ENCODE assay signal across 8 cellular contexts in the genomic region with DNA sequence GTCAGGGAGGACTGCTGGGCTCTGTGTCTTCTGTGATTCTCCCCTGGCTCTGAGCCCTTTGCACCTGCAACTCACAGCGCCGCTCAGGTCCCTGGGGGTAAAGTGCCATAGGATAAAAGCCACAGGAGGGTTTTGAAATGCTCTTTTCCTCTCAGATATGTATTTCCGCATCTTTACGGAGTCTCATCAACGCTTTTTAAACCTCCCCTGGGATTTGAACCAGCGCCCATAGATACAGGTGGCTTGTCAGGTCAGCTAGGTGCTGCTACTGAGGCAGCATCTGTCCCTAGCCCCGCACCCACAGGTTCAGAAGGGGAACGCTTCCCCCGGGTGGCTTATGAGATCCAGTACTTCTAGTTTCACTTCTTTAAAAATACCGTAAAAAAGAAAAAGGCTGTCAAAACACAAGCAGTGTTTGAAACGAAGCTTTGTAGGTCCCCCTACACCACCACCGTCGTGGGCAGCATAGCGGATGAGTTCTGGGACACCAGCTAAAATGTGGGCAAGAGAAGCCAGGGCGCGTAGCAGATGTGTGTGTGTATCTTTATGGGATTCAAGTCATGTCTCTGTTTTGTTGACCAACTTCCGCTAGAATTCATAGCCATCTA.
DNase-seq lines count a peak whose midpoint lies in the region; ATAC-seq and TF ChIP-seq lines count a peak whose summit lies in the region.

No MANE protein-coding gene starts in this region.

- H3K9me3 Mint-ChIP-seq in activated naive CD8-positive, alpha-beta T cell treated with anti-CD3 and anti-CD28 coated beads, Interleukin-2, amount 50 U/mL, for 24 hours, result no peaks in the 10 kb centered on the region
- H3K9me3 Mint-ChIP-seq in HFFc6, result no peaks in the 10 kb centered on the region

- no peak overlapping the region for H4K91ac ChIP-seq in neuronal stem cell (ENCODE audit: low read depth, low read length, poor library complexity)

- POLR2A ChIA-PET in HEK293T (lab: Yijun Ruan, JAX), result no interaction called here

- ATAC-seq in GM19468 (IDR thresholded peaks at IDR 0.05; ENCODE audit: extremely low read depth, unreplicated experiment) (peak; percentile 62), HG03354 (IDR thresholded peaks at IDR 0.05; ENCODE audit: poor library complexity, severe bottlenecking, unreplicated experiment) (peak; percentile 85), omental fat pad (ENCODE audit: low FRiP score) (no peak)
- peak; percentile 50 for ATAC-seq in activated naive CD8-positive, alpha-beta T cell treated with anti-CD3 and anti-CD28 coated beads, Interleukin-2, amount 50 U/mL, for 24 hours

- CTCF ChIA-PET in HEK293T (lab: Yijun Ruan, JAX), result no interaction called here

- H2BK5ac ChIP-seq in neuronal stem cell (ENCODE audit: low read length), result no peak overlapping the region

- no peaks in the 10 kb centered on the region for H3K27me3 ChIP-seq in neuronal stem cell (ENCODE audit: control insufficient read depth in 3 of 3, insufficient read depth in 3 of 3, low read depth in 1 of 3, low read length in 3 of 3)

- H3K4me1 ChIP-seq in neuronal stem cell (ENCODE audit: control insufficient read depth in 2 of 2, insufficient read depth in 1 of 2, low read depth in 1 of 2, low read length in 2 of 2), result peaks cover 3 to 10% of the 10 kb centered on the region in 2 donors

- H3K36me3 Mint-ChIP-seq in activated naive CD8-positive, alpha-beta T cell treated with anti-CD3 and anti-CD28 coated beads, Interleukin-2, amount 50 U/mL, for 24 hours (ENCODE audit: low read depth), result no peaks in the 10 kb centered on the region
- no peaks in the 10 kb centered on the region for H3K36me3 Mint-ChIP-seq in HFFc6 (ENCODE audit: low read depth)

- no peak overlapping the region for H3K27ac ChIP-seq in neuronal stem cell (replicated peaks; ENCODE audit: low read length)

- peaks cover 0 to 3% of the 10 kb centered on the region in 2 donors for H3K36me3 ChIP-seq in neuronal stem cell (replicated peaks in 1 of 2; ENCODE audit: control insufficient read depth in 2 of 2, insufficient read depth in 2 of 2, low read length in 2 of 2)

- H3K4me3 Mint-ChIP-seq in activated naive CD8-positive, alpha-beta T cell treated with anti-CD3 and anti-CD28 coated beads, Interleukin-2, amount 50 U/mL, for 24 hours, result peak overlapping the region; percentile 57
- H3K4me3 Mint-ChIP-seq in HFFc6, result no peak overlapping the region

- H3K4me2 ChIP-seq in neuronal stem cell (ENCODE audit: insufficient read depth, low read length, poor library complexity, severe bottlenecking), result no peak overlapping the region

- H2BK120ac ChIP-seq in neuronal stem cell (ENCODE audit: low read depth, low read length), result no peak overlapping the region

- no peak overlapping the region for H3K18ac ChIP-seq in neuronal stem cell (ENCODE audit: low read length)

- H3K9ac ChIP-seq in neuronal stem cell (ENCODE audit: low read depth, low read length, poor library complexity), result no peak overlapping the region

- no peaks in the 10 kb centered on the region for H3K9me3 ChIP-seq in neuronal stem cell (replicated peaks in 1 of 2; ENCODE audit: control insufficient read depth in 2 of 2, insufficient read depth in 1 of 2, low read depth in 1 of 2, low read length in 2 of 2)

- H2AFZ ChIP-seq in neuronal stem cell (ENCODE audit: low read length), result no peak overlapping the region

- TF ChIP-seq CTCF in GM12873 (IDR thresholded peaks at IDR 0.05; ENCODE audit: insufficient read depth, low read depth, low read length, missing control alignments) (peak; percentile 21), HFFc6 (IDR thresholded peaks at IDR 0.05) (no peak), omental fat pad (IDR thresholded peaks at IDR 0.05) (no peak)

- no peak overlapping the region for H3K23ac ChIP-seq in neuronal stem cell (ENCODE audit: low read depth, low read length, poor library complexity)

- H3K79me1 ChIP-seq in neuronal stem cell (ENCODE audit: low read depth, low read length), result peaks cover 5% of the 10 kb centered on the region

- H3K27me3 Mint-ChIP-seq in activated naive CD8-positive, alpha-beta T cell treated with anti-CD3 and anti-CD28 coated beads, Interleukin-2, amount 50 U/mL, for 24 hours, result no peaks in the 10 kb centered on the region
- peaks cover 13% of the 10 kb centered on the region; the same call in 1 of the 2 replicates for H3K27me3 Mint-ChIP-seq in HFFc6 (ENCODE audit: insufficient read depth)

- H2BK12ac ChIP-seq in neuronal stem cell (ENCODE audit: low read length), result no peak overlapping the region

- no peak overlapping the region for H3K4ac ChIP-seq in neuronal stem cell (ENCODE audit: low read length)

- H2BK15ac ChIP-seq in neuronal stem cell (ENCODE audit: low read length), result no peak overlapping the region

- H2AK5ac ChIP-seq in neuronal stem cell (ENCODE audit: low read depth, low read length), result no peak overlapping the region

- no CpG with 5 or more reads among the region's 17 CpGs for whole genome bisulfite sequencing in neuronal stem cell (ENCODE audit: extremely low coverage in 2 of 2, insufficient read length in 2 of 2, insufficient replicate concordance in 1 of 2), 2 donors

- H3K27ac Mint-ChIP-seq in activated naive CD8-positive, alpha-beta T cell treated with anti-CD3 and anti-CD28 coated beads, Interleukin-2, amount 50 U/mL, for 24 hours, result no peak overlapping the region
- H3K27ac Mint-ChIP-seq in HFFc6, result no peak overlapping the region

- H3K14ac ChIP-seq in neuronal stem cell (ENCODE audit: low read length), result no peak overlapping the region

- H3K4me1 Mint-ChIP-seq in activated naive CD8-positive, alpha-beta T cell treated with anti-CD3 and anti-CD28 coated beads, Interleukin-2, amount 50 U/mL, for 24 hours, result peaks cover 30% of the 10 kb centered on the region
- H3K4me1 Mint-ChIP-seq in HFFc6 (ENCODE audit: low read depth), result no peaks in the 10 kb centered on the region

- peak; percentile 17 for DNase-seq in activated naive CD8-positive, alpha-beta T cell treated with anti-CD3 and anti-CD28 coated beads, Interleukin-2, amount 50 U/mL, for 24 hours
- no peak for DNase-seq in HFFc6
- DNase-seq in neuronal stem cell (ENCODE audit: low spot score), result no peak
- no peak for DNase-seq in HEK293T (ENCODE audit: extremely low spot score)
- no peak for DNase-seq in omental fat pad (ENCODE audit: low spot score)

- no peak overlapping the region for H4K8ac ChIP-seq in neuronal stem cell (ENCODE audit: low read depth, low read length)

- no peak overlapping the region for H3K4me3 ChIP-seq in neuronal stem cell (ENCODE audit: low read length in 2 of 2)

TF ChIP-seq in HEK293T, 16 proteins besides CTCF, POLR2A, EP300 and RAD21:
- TF ChIP-seq ELF4 (IDR thresholded peaks at IDR 0.05), result no peak
- no peak for TF ChIP-seq NFRKB (IDR thresholded peaks at IDR 0.05)
- TF ChIP-seq FOXM1 (IDR thresholded peaks at IDR 0.05; ENCODE audit: borderline replicate concordance), result no peak
- no peak for TF ChIP-seq FOXK2 (IDR thresholded peaks at IDR 0.05)
- no peak for TF ChIP-seq ARNT (IDR thresholded peaks at IDR 0.05)
- TF ChIP-seq SUZ12 (IDR thresholded peaks at IDR 0.05), result no peak
- TF ChIP-seq LEF1 (IDR thresholded peaks at IDR 0.05; ENCODE audit: borderline replicate concordance), result no peak
- no peak for TF ChIP-seq TARDBP (IDR thresholded peaks at IDR 0.05)
- no peak for TF ChIP-seq BHLHE40 (IDR thresholded peaks at IDR 0.05; ENCODE audit: borderline replicate concordance)
- no peak for TF ChIP-seq HDGF (IDR thresholded peaks at IDR 0.05; ENCODE audit: borderline replicate concordance)
- TF ChIP-seq FOXA1 (IDR thresholded peaks at IDR 0.05), result no peak
- TF ChIP-seq CTBP1 (IDR thresholded peaks at IDR 0.05; ENCODE audit: borderline replicate concordance), result no peak
- TF ChIP-seq SP1 (IDR thresholded peaks at IDR 0.05), result no peak
- TF ChIP-seq L3MBTL2 (conservative IDR thresholded peaks at IDR 0.05), result no peak
- TF ChIP-seq, protein P1, sequence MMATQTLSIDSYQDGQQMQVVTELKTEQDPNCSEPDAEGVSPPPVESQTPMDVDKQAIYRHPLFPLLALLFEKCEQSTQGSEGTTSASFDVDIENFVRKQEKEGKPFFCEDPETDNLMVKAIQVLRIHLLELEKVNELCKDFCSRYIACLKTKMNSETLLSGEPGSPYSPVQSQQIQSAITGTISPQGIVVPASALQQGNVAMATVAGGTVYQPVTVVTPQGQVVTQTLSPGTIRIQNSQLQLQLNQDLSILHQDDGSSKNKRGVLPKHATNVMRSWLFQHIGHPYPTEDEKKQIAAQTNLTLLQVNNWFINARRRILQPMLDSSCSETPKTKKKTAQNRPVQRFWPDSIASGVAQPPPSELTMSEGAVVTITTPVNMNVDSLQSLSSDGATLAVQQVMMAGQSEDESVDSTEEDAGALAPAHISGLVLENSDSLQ (IDR thresholded peaks at IDR 0.05), result no peak
- TF ChIP-seq ZNF384 (IDR thresholded peaks at IDR 0.05), result no peak
